29 cellular contexts compared by ENCODE assay signal in the genomic region with DNA sequence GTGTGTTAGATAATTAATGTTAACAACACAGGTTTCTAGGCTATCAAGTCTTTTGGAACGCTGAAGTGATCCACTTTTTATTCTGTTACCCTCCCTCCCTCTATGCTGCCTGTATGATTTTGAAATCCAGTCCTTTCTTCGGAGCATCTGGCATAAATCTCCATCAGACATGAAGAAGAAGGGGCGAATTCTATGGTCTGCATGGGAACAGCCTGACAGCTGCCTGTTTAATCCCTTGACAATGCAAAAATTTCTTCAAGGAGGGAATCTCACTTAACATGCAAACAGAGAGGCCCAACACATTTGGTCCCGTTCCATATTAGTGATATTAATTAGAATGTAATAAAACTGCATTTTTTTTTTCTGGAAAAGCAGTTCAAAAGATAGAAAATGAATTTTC.
"Had no signal": no experiment of that assay in that cellular context is flagged by ENCODE, and none has a peak within 500 bp of the region (broad histone marks: within the 10 kb centered on the region; RNA-seq: fewer than 3 reads in every experiment).

No MANE protein-coding gene starts in this region.

- H3K4me3 ChIP-seq: adrenal gland, cardiac muscle cell, gastroesophageal sphincter, right lobe of liver, skin epidermis, thyroid gland, upper lobe of left lung had no signal

- DNase-seq: activated CD4-positive, alpha-beta memory T cell treated with anti-CD3 and anti-CD28 coated beads for 36 hours; activated CD4-positive, alpha-beta T cell treated with anti-CD3 and anti-CD28 coated beads, Interleukin-2, amount 10 ng/mL, durations not matched to agents 24 days and 14 days; activated CD4-positive, CD25-positive, alpha-beta regulatory T cell treated with anti-CD3 and anti-CD28 coated beads, Interleukin-2, amount 50 U/mL, for 72 hours; activated CD8-positive, alpha-beta memory T cell treated with anti-CD3 and anti-CD28 coated beads, Interleukin-2, amount 50 U/mL, for 4 hours; activated effector memory CD4-positive, alpha-beta T cell treated with anti-CD3 and anti-CD28 coated beads, Interleukin-2, amount 50 U/mL, for 16 hours; activated naive CD4-positive, alpha-beta T cell treated with anti-CD3 and anti-CD28 coated beads for 36 hours; activated naive CD8-positive, alpha-beta T cell treated with anti-CD3 and anti-CD28 coated beads for 36 hours; activated T-cell treated with anti-CD3 and anti-CD28 coated beads, Interleukin-2, amount 50 U/mL, for 1 hour; adrenal gland; aorta; cortex of kidney; effector memory CD8-positive, alpha-beta T cell; erythroblast; head of caudate nucleus; hypothalamus; immature natural killer cell; kidney; nephron progenitor cell; right lobe of liver; stimulated activated CD4-positive, alpha-beta T cell treated with anti-CD3 and anti-CD28 coated beads, Interleukin-12 subunit alpha, Interleukin-12 subunit beta, amount 100 ng/mL, for 4 hours; stimulated activated CD4-positive, alpha-beta T cell treated with anti-CD3 and anti-CD28 coated beads, Interleukin-4, amount 100 ng/mL, for 1 hour; substantia nigra; T-helper 2 cell; thyroid gland; upper lobe of left lung had no signal

- H3K27ac ChIP-seq: adrenal gland, cardiac muscle cell, gastroesophageal sphincter, right lobe of liver, skin epidermis, thyroid gland, upper lobe of left lung had no signal

- ATAC-seq: effector memory CD8-positive, alpha-beta T cell; gastroesophageal sphincter; right lobe of liver; stimulated activated effector memory CD8-positive, alpha-beta T cell treated with anti-CD3 and anti-CD28 coated beads, Interleukin-12 subunit alpha, Interleukin-12 subunit beta, amount 100 ng/mL, for 72 hours had no signal

- H3K4me1 ChIP-seq: adrenal gland, gastroesophageal sphincter, right lobe of liver, thyroid gland, upper lobe of left lung had no signal

- H3K27me3 ChIP-seq: adrenal gland, cardiac muscle cell, gastroesophageal sphincter, right lobe of liver, thyroid gland, upper lobe of left lung had no signal

- H3K9me3 ChIP-seq: adrenal gland, gastroesophageal sphincter, right lobe of liver, thyroid gland, upper lobe of left lung had no signal

- H3K36me3 ChIP-seq: adrenal gland, cardiac muscle cell, gastroesophageal sphincter, right lobe of liver, thyroid gland, upper lobe of left lung had no signal
